20 cellular contexts compared by ENCODE assay signal in the genomic region with DNA sequence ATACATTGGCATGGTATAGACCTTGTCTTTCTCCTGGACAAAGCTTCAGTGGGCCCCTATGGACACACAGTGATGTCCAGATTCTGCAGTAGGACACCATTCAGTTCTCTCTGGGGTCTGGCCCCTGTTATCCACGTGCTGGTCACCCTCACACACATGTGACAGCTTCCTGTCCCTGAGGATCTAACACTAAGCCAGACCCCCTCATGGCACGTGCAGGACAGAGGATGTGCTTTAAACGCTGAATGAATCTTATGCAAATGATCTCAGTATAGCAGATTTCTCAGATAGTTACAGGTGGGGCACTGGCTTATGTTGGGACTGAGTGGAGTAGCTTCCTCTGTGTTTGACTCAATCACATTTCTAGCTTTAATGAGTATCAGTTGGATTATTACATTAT. TPM values are rescaled to one million over a fixed set of nuclear protein-coding genes. Genes with fewer than 3 reads are reported as not detected.
DNase-seq lines count a peak whose midpoint lies in the region; ATAC-seq, FAIRE-seq and TF ChIP-seq lines count a peak whose summit lies in the region.
"Had no signal": no experiment of that assay in that cellular context is flagged by ENCODE, and none has a peak within 500 bp of the region (broad histone marks: within the 10 kb centered on the region; RNA-seq: fewer than 3 reads in every experiment).

No MANE protein-coding gene starts in this region.

- H3K27me3 ChIP-seq in GM12878 (replicated peaks in 1 of 2; ENCODE audit: control insufficient read depth in 2 of 2, insufficient read depth in 2 of 2, low read length in 1 of 2) (no peaks in the 10 kb centered on the region; a peak in 1 of 4 replicates), gastroesophageal sphincter (peaks cover 9% of the 10 kb centered on the region)

- H3K4me2 ChIP-seq in GM12878 (ENCODE audit: control insufficient read depth, insufficient read depth) = no peak overlapping the region
- H3K4me2 ChIP-seq: GM23338 had no signal

- no peak for TF ChIP-seq RAD21 in GM12878 (IDR thresholded peaks at IDR 0.05; ENCODE audit: insufficient read depth, low read depth, low read length)

- in situ Hi-C loops in GM12878 (cut with MboI) = no loop called here

- no peak for TF ChIP-seq CTCF in GM12865 (IDR thresholded peaks at IDR 0.05; ENCODE audit: insufficient read depth, low read depth, low read length, missing control alignments)
- TF ChIP-seq CTCF in GM12878 (IDR thresholded peaks at IDR 0.05 in 2 of 3, conservative IDR thresholded peaks at IDR 0.05 in 1 of 3; ENCODE audit: control insufficient read depth in 2 of 3, extremely low read depth in 1 of 3, insufficient read depth in 1 of 3, low read depth in 3 of 3, low read length in 3 of 3) = no peak
- TF ChIP-seq CTCF in gastroesophageal sphincter (IDR thresholded peaks at IDR 0.05) = no peak

- H3K79me2 ChIP-seq in GM12878 (ENCODE audit: control insufficient read depth, insufficient read depth, low read length) = no peaks in the 10 kb centered on the region

- H3K27ac ChIP-seq in GM12878 (ENCODE audit: control insufficient read depth, insufficient read depth) (no peak overlapping the region), gastroesophageal sphincter (no peak overlapping the region)

- H3K4me1 ChIP-seq in GM12878 (ENCODE audit: control insufficient read depth, insufficient read depth, low read length) (no peaks in the 10 kb centered on the region; the same call in 1 of the 2 replicates), gastroesophageal sphincter (no peaks in the 10 kb centered on the region)

- no peaks in the 10 kb centered on the region for H3K9me3 Mint-ChIP-seq in stimulated activated naive CD8-positive, alpha-beta T cell treated with anti-CD3 and anti-CD28 coated beads, Interleukin-15, amount 100 ng/mL, for 72 hours
- H3K9me3 Mint-ChIP-seq: CD4-positive, alpha-beta memory T cell; GM23338; H9 had no signal

- H3K4me3 Mint-ChIP-seq in stimulated activated naive CD8-positive, alpha-beta T cell treated with anti-CD3 and anti-CD28 coated beads, Interleukin-15, amount 100 ng/mL, for 72 hours = no peak overlapping the region
- H3K4me3 Mint-ChIP-seq: CD4-positive, alpha-beta memory T cell; GM23338; H9 had no signal

- no peak for FAIRE-seq in GM12878 (lab: Jason Lieb, UNC)
- FAIRE-seq: G401.6, GM18507 had no signal

- DNase-seq in GM12865 (ENCODE audit: low read depth) (peak; percentile 12), NAMALWA (ENCODE audit: low spot score) (peak; percentile 39), GM12878 (ENCODE audit: low read depth, low spot score) (no peak), NCI-H524 (lab: John Stamatoyannopoulos, UW) (no peak)
- DNase-seq in stimulated activated naive CD8-positive, alpha-beta T cell treated with anti-CD3 and anti-CD28 coated beads, Interleukin-15, amount 100 ng/mL, for 72 hours = no peak
- DNase-seq: C1 segment of cervical spinal cord; Calu3; CD4-positive, alpha-beta memory T cell; COR-L47; DMS53; DMS79 treated with DMSO at 0.1 percent for 48 hours; H9 had no signal

- SMC1A ChIA-PET in GM12878 (lab: Charles Lee; ENCODE audit: uncharacterized antibody, unreplicated experiment) = interaction anchor here (1.5 to 2.5 kb wide), 3 partner anchors 50 to 222 kb away, joined by 3 to 12 read pairs (median 4); no protein-coding TSS in a partner anchor

- H4K20me1 ChIP-seq in GM12878 (ENCODE audit: control insufficient read depth, insufficient read depth) = peaks cover 3% of the 10 kb centered on the region; the same call in 1 of the 2 replicates

- intact Hi-C loops in GM12878 (cut with micrococcal nuclease; ENCODE audit: unreplicated experiment) = no loop called here

- H3K4me1 Mint-ChIP-seq in stimulated activated naive CD8-positive, alpha-beta T cell treated with anti-CD3 and anti-CD28 coated beads, Interleukin-15, amount 100 ng/mL, for 72 hours = peaks cover 9% of the 10 kb centered on the region
- H3K4me1 Mint-ChIP-seq: CD4-positive, alpha-beta memory T cell; GM23338; H9 had no signal

- POLR2A ChIA-PET in GM12878 (lab: Charles Lee) = no interaction called here

- no peaks in the 10 kb centered on the region for H3K9me3 ChIP-seq in GM12878 (replicated peaks; ENCODE audit: control insufficient read depth, insufficient read depth, low read length)
- no peaks in the 10 kb centered on the region for H3K9me3 ChIP-seq in gastroesophageal sphincter

- TF ChIP-seq POLR2A in GM12878 (IDR thresholded peaks at IDR 0.05; ENCODE audit: low read depth, low read length) (no peak), gastroesophageal sphincter (IDR thresholded peaks at IDR 0.05) (no peak)

- H3K9ac ChIP-seq in GM12878 (ENCODE audit: control insufficient read depth, insufficient read depth, low read length) = no peak overlapping the region

- H3K27me3 Mint-ChIP-seq in stimulated activated naive CD8-positive, alpha-beta T cell treated with anti-CD3 and anti-CD28 coated beads, Interleukin-15, amount 100 ng/mL, for 72 hours = peaks cover 15% of the 10 kb centered on the region

- H2AFZ ChIP-seq in GM12878 (ENCODE audit: control insufficient read depth, low read depth, low read length) = no peak overlapping the region
- H2AFZ ChIP-seq: GM23338 had no signal

- no peak overlapping the region for H3K27ac Mint-ChIP-seq in stimulated activated naive CD8-positive, alpha-beta T cell treated with anti-CD3 and anti-CD28 coated beads, Interleukin-15, amount 100 ng/mL, for 72 hours
- H3K27ac Mint-ChIP-seq: CD4-positive, alpha-beta memory T cell; GM23338; H9 had no signal

- ATAC-seq in GM12878 (no peak), gastroesophageal sphincter (no peak)
- ATAC-seq in stimulated activated naive CD8-positive, alpha-beta T cell treated with anti-CD3 and anti-CD28 coated beads, Interleukin-15, amount 100 ng/mL, for 72 hours = no peak
- ATAC-seq: GM23338, HCT116 had no signal

- H3K4me3 ChIP-seq in GM12865 (ENCODE audit: low read depth, low read length) (no peak overlapping the region), GM12878 (no peak overlapping the region), gastroesophageal sphincter (no peak overlapping the region)
- H3K4me3 ChIP-seq: GM23338 had no signal

- WGBS in GM12878 (ENCODE audit: insufficient coverage, insufficient replicate concordance, low lambda C conversion rate, missing lambda C conversion rate) = 10% methylated on average over 3 of the region's 3 CpGs
- WGBS in gastroesophageal sphincter (ENCODE audit: low coverage in 1 of 2), 2 donors = 40 to 44% methylated on average over 3 of the region's 3 CpGs

- TF ChIP-seq EP300 in GM12878 (IDR thresholded peaks at IDR 0.05; ENCODE audit: borderline replicate concordance in 1 of 2, control insufficient read depth in 1 of 2, low read depth in 2 of 2, low read length in 2 of 2) = no peak
- no peak for TF ChIP-seq EP300 in gastroesophageal sphincter (IDR thresholded peaks at IDR 0.05)

- H3K36me3 ChIP-seq in GM12878 (ENCODE audit: control insufficient read depth in 2 of 2, insufficient read depth in 2 of 2, low read length in 1 of 2) (no peaks in the 10 kb centered on the region), gastroesophageal sphincter (no peaks in the 10 kb centered on the region)

- BruUV-seq in GM12878 (replicated peaks; lab: Mats Ljungman, UMichigan) = no TSS peak

- RAD21 ChIA-PET in GM12878 (lab: Charles Lee; ENCODE audit: unreplicated experiment) = no interaction called here

- CTCF ChIA-PET in GM12878 (lab: Yijun Ruan, JAX) = interaction anchor here (0.7 to 1.4 kb wide), 4 partner anchors 12 to 332 kb away, joined by 3 to 7 read pairs (median 4); no protein-coding TSS in a partner anchor

TF ChIP-seq in GM12878, 131 proteins besides CTCF, POLR2A, EP300 and RAD21:
- TF ChIP-seq, protein P1, sequence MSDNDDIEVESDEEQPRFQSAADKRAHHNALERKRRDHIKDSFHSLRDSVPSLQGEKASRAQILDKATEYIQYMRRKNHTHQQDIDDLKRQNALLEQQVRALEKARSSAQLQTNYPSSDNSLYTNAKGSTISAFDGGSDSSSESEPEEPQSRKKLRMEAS (IDR thresholded peaks at IDR 0.05; ENCODE audit: low read depth, low read length) = no peak
- peak; percentile 52 to 60; a peak in 2 of 4 replicates for TF ChIP-seq BHLHE40 (IDR thresholded peaks at IDR 0.05; ENCODE audit: borderline replicate concordance in 1 of 2, low read depth in 2 of 2, low read length in 1 of 2)

RNA-seq across cellular contexts. Expression of a gene that starts 33.7 kb away (rescaled TPM):
- total RNA-seq in GM12878 (2013; cell fraction: nucleolus; rRNA removed) = 3.3 and 3.5 TPM in 2 replicates
- total RNA-seq in GM12878 (2014; rRNA removed) = under 0.01 TPM in 1 of 2 replicates, not detected in the other
- total RNA-seq in GM12878 (2014; rRNA removed; fragmentation: Illumina TruSeq; extraction: Trizol) = 0.04 TPM in 1 of 2 replicates, not detected in the other
- total RNA-seq in GM12878 (2021) = not detected in 2 replicates
- not detected for polyA plus RNA-seq in GM12878 (2011; ENCODE audit: low read depth)
- 0.22 and 0.46 TPM in 2 replicates for polyA plus RNA-seq in GM12878 (2011; rRNA removed)
- polyA plus RNA-seq in GM12878 (2011; cell fraction: cytosol; rRNA removed) = 0.28 and 0.31 TPM in 2 replicates
- polyA plus RNA-seq in GM12878 (2011; cell fraction: nucleus; rRNA removed) = 1.6 TPM in 2 replicates
- polyA plus RNA-seq in GM12878 (2012) = 0.28 TPM in 1 of 2 replicates, not detected in the other
- polyA plus RNA-seq in GM12878 (2014; fragmentation: Illumina TruSeq; extraction: Trizol) = under 0.01 TPM in 1 of 2 replicates, not detected in the other
- not detected for polyA plus RNA-seq in GM12878 (2014; fragmentation: Nextera tagmentation; extraction: Ambion mirVana)
- polyA plus RNA-seq in GM12878 (2014; rRNA removed) = 0.09 TPM in 1 of 2 replicates, not detected in the other
- not detected for polyA plus RNA-seq in GM12878 (2016; fragmentation: Nextera tagmentation; extraction: Ambion mirVana)
- 0.36 TPM in 1 of 2 replicates, not detected in the other for polyA minus RNA-seq in GM12878 (2011; rRNA and poly(A)+ RNA removed)
- not detected in 2 replicates for polyA minus RNA-seq in GM12878 (2011; cell fraction: cytosol; rRNA and poly(A)+ RNA removed)
- 0.36 and 0.38 TPM in 2 replicates for polyA minus RNA-seq in GM12878 (2011; cell fraction: nucleus; rRNA and poly(A)+ RNA removed)
- 1 to 10 TPM in 2 of 4 donors, under 1 TPM in 2; 0.81 to 3.6 (median 1.4) TPM for total RNA-seq in gastroesophageal sphincter
- total RNA-seq: A172; Calu3; CD4-positive, alpha-beta memory T cell; H4 had no signal
- polyA plus RNA-seq: BJ; CD4-positive, alpha-beta memory T cell had no signal

Comparison
In these comparisons a context has a peak if more than half of its experiments do, and no peak if none do; other contexts are left out.
1. DNase-seq: peak in GM12865 (single experiment) and NAMALWA (single experiment); none in GM12878 (single experiment), stimulated activated naive CD8-positive, alpha-beta T cell treated with anti-CD3 and anti-CD28 coated beads, Interleukin-15, amount 100 ng/mL, for 72 hours (0 of 2) and NCI-H524 (0 of 2).